Comparison of ENCODE assay signal across 19 cellular contexts in the genomic region with DNA sequence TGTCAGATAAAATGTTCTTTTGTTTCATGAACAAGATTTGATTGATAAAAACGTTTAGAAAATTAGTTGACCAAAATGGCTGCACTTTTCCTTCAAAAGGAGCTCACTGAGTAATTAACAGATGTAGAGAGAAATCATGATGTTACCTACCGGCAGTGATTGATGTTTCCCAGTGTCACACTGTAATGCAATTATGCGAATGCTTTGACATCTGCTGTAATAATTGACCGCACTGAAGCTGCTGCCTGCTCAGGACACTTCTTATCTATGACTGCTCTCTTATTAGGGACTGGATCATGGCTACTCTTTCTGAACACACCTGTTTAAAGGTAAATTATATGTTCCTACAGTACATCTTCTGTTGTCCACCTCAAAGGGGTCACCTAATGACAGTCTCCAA.
"Had no signal": no experiment of that assay in that cellular context is flagged by ENCODE, and none has a peak within 500 bp of the region (broad histone marks: within the 10 kb centered on the region; RNA-seq: fewer than 3 reads in every experiment).

No MANE protein-coding gene starts in this region.

- DNase-seq: activated CD8-positive, alpha-beta memory T cell treated with anti-CD3 and anti-CD28 coated beads, Interleukin-2, amount 50 U/mL, for 48 hours; activated naive CD4-positive, alpha-beta T cell treated with anti-CD3 and anti-CD28 coated beads for 36 hours; activated naive CD8-positive, alpha-beta T cell treated with anti-CD3 and anti-CD28 coated beads, Interleukin-2, amount 10 ng/mL, durations not matched to agents 7 days and 5 days; activated T-cell treated with anti-CD3 and anti-CD28 coated beads, Interleukin-2, amount 50 U/mL, for 4 hours; amniotic stem cell; colonic mucosa; dorsolateral prefrontal cortex; effector memory CD8-positive, alpha-beta T cell; foreskin melanocyte; immature natural killer cell; left lung; naive B cell; posterior cingulate gyrus; right lobe of liver; stimulated activated CD4-positive, alpha-beta T cell treated with anti-CD3 and anti-CD28 coated beads, Interleukin-1b, Interleukin-23, amount 100 ng/mL, for 48 hours; stomach had no signal

- ATAC-seq: activated T-cell treated with anti-CD3 and anti-CD28 coated beads, Interleukin-2, amount 50 U/mL, for 4 hours; effector memory CD8-positive, alpha-beta T cell; esophagus mucosa; left lung; right lobe of liver; stimulated activated effector memory CD8-positive, alpha-beta T cell treated with anti-CD3 and anti-CD28 coated beads, Interleukin-12 subunit alpha, Interleukin-12 subunit beta, amount 100 ng/mL, for 72 hours; WTC11 had no signal
